In the genomic region with DNA sequence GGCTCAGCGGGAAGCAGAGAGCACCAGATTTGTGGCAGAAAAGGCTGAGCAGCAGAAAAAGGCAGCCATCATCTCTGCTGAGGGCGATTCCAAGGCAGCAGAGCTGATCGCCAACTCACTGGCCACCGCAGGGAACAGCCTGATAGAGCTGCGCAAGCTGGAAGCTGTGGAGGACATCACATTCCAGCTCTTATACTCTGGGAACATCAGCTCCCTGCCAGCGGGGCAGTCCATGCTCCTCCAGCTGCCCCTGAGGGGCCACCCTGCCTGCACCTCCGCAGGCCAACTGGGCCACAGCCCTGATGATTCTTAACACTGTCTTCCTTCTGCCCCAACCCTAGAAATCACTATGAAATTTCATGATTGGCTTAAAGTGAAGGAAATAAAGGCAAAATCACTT, we compare ENCODE assay signal across 23 cellular contexts.
"Had no signal": no experiment of that assay in that cellular context is flagged by ENCODE, and none has a peak within 500 bp of the region (broad histone marks: within the 10 kb centered on the region; RNA-seq: fewer than 3 reads in every experiment).

No MANE protein-coding gene starts in this region.

- DNase-seq: IMR-90, Karpas-422, KG1, MG63, NCI-H1092, NCI-H1105 treated with DMSO at 0.1 percent for 48 hours, NCI-H1417 treated with DMSO at 0.1 percent for 48 hours, NCI-H146, NCI-H1694 treated with DMSO at 0.1 percent for 48 hours, NCI-H1930, NCI-H2081, NCI-H2107, NCI-H2227 treated with DMSO at 0.1 percent for 48 hours, NCI-H446, NCI-H510A, NCI-H524 treated with DMSO at 0.1 percent for 48 hours, NCI-H69, NCI-H774, RPMI8226, SHP77 treated with DMSO at 0.1 percent for 48 hours, SJCRH30 had no signal

- ATAC-seq: HepG2, SK-N-SH treated with all-trans-retinoic acid at 6 μM for 48 hours had no signal
